In the genomic region with DNA sequence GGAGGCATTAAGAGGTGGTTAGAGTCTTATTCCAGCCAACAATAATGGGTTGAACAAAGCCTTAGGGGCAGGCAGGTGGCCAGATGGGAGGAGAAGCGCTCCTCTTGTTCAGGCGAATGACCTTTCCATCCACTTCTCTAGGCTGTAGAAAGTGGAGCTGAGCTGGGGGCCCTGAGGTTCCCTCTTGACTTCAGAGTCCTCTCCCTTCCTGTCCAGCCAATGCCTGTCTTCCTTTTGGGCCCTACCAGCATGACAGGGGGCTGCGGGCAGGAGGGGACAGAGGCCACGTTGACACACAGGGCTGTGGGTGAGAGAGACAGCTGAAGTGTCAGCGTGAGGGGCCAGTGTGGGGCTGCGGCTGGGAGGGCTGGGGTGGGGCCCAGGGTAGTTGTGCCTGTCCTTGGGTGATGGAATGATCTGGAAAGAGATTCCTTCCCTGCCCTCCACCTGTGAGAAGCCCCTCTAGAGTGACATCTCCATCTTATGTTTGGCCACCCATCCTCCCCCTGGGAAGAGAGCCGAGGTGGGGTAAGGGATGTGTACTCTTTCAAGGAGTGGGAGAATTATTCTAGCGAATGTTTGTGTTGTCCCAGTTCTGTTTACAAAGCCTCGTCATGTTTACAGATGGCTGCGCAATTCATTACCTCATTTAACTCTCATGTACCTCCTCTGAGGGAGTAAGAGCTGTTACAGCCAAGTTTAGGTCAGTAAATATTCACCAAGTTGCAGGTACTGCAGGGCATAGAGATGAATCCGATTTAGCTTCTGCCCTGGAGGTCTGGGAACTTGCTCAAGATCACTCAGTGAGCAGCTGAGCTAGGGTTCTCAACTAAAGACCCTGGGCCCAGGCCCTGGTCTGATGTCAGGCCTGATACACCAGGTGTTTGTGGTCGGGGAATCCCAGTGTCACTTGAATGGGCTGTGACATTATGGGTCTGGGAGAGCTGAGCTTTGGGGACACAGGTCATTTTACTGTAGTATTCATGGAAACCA, we compare ENCODE assay signal across 1 cellular context.
TF ChIP-seq lines count a peak whose summit lies in the region.

No MANE protein-coding gene starts in this region.

TF ChIP-seq in H1, 55 proteins besides CTCF, POLR2A, EP300 and RAD21:
- TF ChIP-seq JUND (IDR thresholded peaks at IDR 0.05; ENCODE audit: low read length) (no peak), NANOG (IDR thresholded peaks at IDR 0.05; ENCODE audit: insufficient read depth, low read depth, low read length, poor library complexity, severe bottlenecking) (no peak), CREB1 (IDR thresholded peaks at IDR 0.05) (no peak), CBX8 (IDR thresholded peaks at IDR 0.05; ENCODE audit: borderline replicate concordance, low read depth, low read length) (no peak), KDM1A (IDR thresholded peaks at IDR 0.05; ENCODE audit: borderline replicate concordance, low read length) (no peak), NRF1 (IDR thresholded peaks at IDR 0.05; ENCODE audit: low read depth, low read length) (no peak), CBX5 (IDR thresholded peaks at IDR 0.05; ENCODE audit: low read depth, low read length) (no peak), TBP (IDR thresholded peaks at IDR 0.05; ENCODE audit: low read depth, low read length) (no peak), SP2 (IDR thresholded peaks at IDR 0.05; ENCODE audit: low read length) (no peak), CHD2 (IDR thresholded peaks at IDR 0.05; ENCODE audit: low read length) (no peak), EZH2 (IDR thresholded peaks at IDR 0.05; ENCODE audit: low read depth, low read length, severe bottlenecking) (no peak), TAF1 (IDR thresholded peaks at IDR 0.05; ENCODE audit: low read depth, low read length) (no peak), POLR2AphosphoS5 (IDR thresholded peaks at IDR 0.05; ENCODE audit: low read depth, low read length) (no peak), BRCA1 (IDR thresholded peaks at IDR 0.05; ENCODE audit: low read depth, low read length) (no peak), TEAD4 (IDR thresholded peaks at IDR 0.05; ENCODE audit: low read depth, low read length) (no peak), YY1 (IDR thresholded peaks at IDR 0.05; ENCODE audit: low read depth, low read length) (no peak), HDAC6 (IDR thresholded peaks at IDR 0.05; ENCODE audit: low read depth, low read length) (no peak), SP1 (IDR thresholded peaks at IDR 0.05; ENCODE audit: low read depth, low read length) (no peak), MAFK (IDR thresholded peaks at IDR 0.05; ENCODE audit: low read depth, low read length) (no peak)
- TF ChIP-seq, protein P1, sequence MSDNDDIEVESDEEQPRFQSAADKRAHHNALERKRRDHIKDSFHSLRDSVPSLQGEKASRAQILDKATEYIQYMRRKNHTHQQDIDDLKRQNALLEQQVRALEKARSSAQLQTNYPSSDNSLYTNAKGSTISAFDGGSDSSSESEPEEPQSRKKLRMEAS (IDR thresholded peaks at IDR 0.05) = no peak
